ENCODE assay signal across 1 cellular context in genomic region chr10:63227207-63227895, GRCh38.
TF ChIP-seq lines count a peak whose summit lies in the region.

No MANE protein-coding gene starts in this region.

TF ChIP-seq in GM23338, 12 proteins besides CTCF, POLR2A, EP300 and RAD21 (continued from another document):
- TF ChIP-seq NANOG (IDR thresholded peaks at IDR 0.05; ENCODE audit: borderline replicate concordance), result no peak
- no peak for TF ChIP-seq CREB1 (CRISPR knock-in tag; IDR thresholded peaks at IDR 0.05; ENCODE audit: low read depth)
- no peak for TF ChIP-seq ZNF114 (CRISPR knock-in tag; IDR thresholded peaks at IDR 0.05)
- TF ChIP-seq EZH2phosphoT487 (IDR thresholded peaks at IDR 0.05; ENCODE audit: unreplicated experiment), result no peak
- no peak for TF ChIP-seq REST (IDR thresholded peaks at IDR 0.05; ENCODE audit: unreplicated experiment)
